1 cellular context compared by ENCODE assay signal in the genomic region with DNA sequence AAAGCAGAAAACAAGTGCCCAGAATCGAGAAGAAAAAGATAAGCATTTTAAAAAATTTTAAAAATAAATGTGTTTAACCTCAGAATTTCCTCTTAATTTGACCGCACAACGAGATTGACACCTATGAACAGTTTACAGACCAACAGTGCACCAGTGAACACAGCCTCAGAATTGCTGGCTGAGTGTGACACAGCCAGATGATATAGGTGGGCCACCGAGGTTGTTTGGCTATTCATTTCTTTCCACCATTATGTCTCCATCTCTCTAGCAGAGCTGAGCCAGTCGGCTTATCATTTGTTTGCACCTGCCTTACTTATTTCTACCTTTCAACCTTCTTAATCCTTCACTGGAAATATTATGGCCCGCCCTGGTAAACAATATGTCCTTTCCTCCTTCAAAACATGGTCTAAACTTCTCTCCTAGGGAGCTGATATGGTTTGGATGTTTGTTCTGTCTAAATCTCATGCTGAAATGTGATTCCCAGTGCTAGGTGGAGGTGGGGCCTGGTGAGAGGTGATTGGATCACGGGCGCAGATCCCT.
TF ChIP-seq lines count a peak whose summit lies in the region.

No MANE protein-coding gene starts in this region.

TF ChIP-seq in H1, 55 proteins besides CTCF, POLR2A, EP300 and RAD21:
- TF ChIP-seq SIN3A (conservative IDR thresholded peaks at IDR 0.05 in 1 of 2, IDR thresholded peaks at IDR 0.05 in 1 of 2; ENCODE audit: low read depth in 1 of 2, low read length in 2 of 2): no peak
- no peak for TF ChIP-seq RFX5 (IDR thresholded peaks at IDR 0.05; ENCODE audit: borderline replicate concordance, low read depth, low read length)
- no peak for TF ChIP-seq EGR1 (IDR thresholded peaks at IDR 0.05; ENCODE audit: borderline replicate concordance, low read depth, low read length)
- TF ChIP-seq SRF (IDR thresholded peaks at IDR 0.05; ENCODE audit: low read depth, low read length): no peak
- TF ChIP-seq, protein P1, sequence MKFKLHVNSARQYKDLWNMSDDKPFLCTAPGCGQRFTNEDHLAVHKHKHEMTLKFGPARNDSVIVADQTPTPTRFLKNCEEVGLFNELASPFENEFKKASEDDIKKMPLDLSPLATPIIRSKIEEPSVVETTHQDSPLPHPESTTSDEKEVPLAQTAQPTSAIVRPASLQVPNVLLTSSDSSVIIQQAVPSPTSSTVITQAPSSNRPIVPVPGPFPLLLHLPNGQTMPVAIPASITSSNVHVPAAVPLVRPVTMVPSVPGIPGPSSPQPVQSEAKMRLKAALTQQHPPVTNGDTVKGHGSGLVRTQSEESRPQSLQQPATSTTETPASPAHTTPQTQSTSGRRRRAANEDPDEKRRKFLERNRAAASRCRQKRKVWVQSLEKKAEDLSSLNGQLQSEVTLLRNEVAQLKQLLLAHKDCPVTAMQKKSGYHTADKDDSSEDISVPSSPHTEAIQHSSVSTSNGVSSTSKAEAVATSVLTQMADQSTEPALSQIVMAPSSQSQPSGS (IDR thresholded peaks at IDR 0.05; ENCODE audit: low read length): no peak
- no peak for TF ChIP-seq GTF2F1 (IDR thresholded peaks at IDR 0.05; ENCODE audit: borderline replicate concordance, low read depth, low read length)
- TF ChIP-seq JUN (IDR thresholded peaks at IDR 0.05; ENCODE audit: low read depth, low read length): no peak
- no peak for TF ChIP-seq RNF2 (IDR thresholded peaks at IDR 0.05; ENCODE audit: borderline replicate concordance, low read depth, low read length, missing control alignments, poor library complexity, severe bottlenecking)
- no peak for TF ChIP-seq ZNF274 (IDR thresholded peaks at IDR 0.05; ENCODE audit: borderline replicate concordance, extremely low read depth, low read length)
- TF ChIP-seq CBX5 (IDR thresholded peaks at IDR 0.05; ENCODE audit: low read depth, low read length): no peak
- no peak for TF ChIP-seq ASH2L (IDR thresholded peaks at IDR 0.05; ENCODE audit: low read length)
